Comparison of ENCODE assay signal across 8 cellular contexts in genomic region chr10:51001587-51001986, GRCh38.
DNase-seq lines count a peak whose midpoint lies in the region; FAIRE-seq and TF ChIP-seq lines count a peak whose summit lies in the region.

No MANE protein-coding gene starts in this region.

- BruUV-seq in endothelial cell of umbilical vein (replicated peaks; lab: Mats Ljungman, UMichigan): no TSS peak

- H4K20me1 ChIP-seq in endothelial cell of umbilical vein (replicated peaks; ENCODE audit: control insufficient read depth, extremely low read depth, insufficient read depth, low read length): no peaks in the 10 kb centered on the region

- no peaks in the 10 kb centered on the region for H3K9me3 ChIP-seq in endothelial cell of umbilical vein (replicated peaks; ENCODE audit: control insufficient read depth, insufficient read depth, low read length)
- H3K9me3 ChIP-seq in parathyroid adenoma (ENCODE audit: control insufficient read depth, low read length): no peaks in the 10 kb centered on the region

- H3K4me3 ChIP-seq in NB4 (ENCODE audit: low read depth, low read length): no peak overlapping the region
- H3K4me3 ChIP-seq in endothelial cell of umbilical vein (replicated peaks in 1 of 3; ENCODE audit: insufficient read depth in 1 of 3, low read depth in 1 of 3, low read length in 3 of 3): no peak overlapping the region
- no peak overlapping the region for H3K4me3 ChIP-seq in parathyroid adenoma (ENCODE audit: low read depth, low read length)

- intact Hi-C loops in endothelial cell of umbilical vein (cut with micrococcal nuclease): loop anchor here (2.0 to 5.0 kb wide), 3 partner anchors 213 to 1001 kb away; no protein-coding TSS in a partner anchor

- dilution Hi-C loops in endothelial cell of umbilical vein (cut with MboI; ENCODE audit: extremely low pct_ligation_motif_present, low sequenced_read_pairs): no loop called here

- no peaks in the 10 kb centered on the region for H3K36me3 ChIP-seq in endothelial cell of umbilical vein (ENCODE audit: control insufficient read depth in 2 of 2, extremely low read depth in 1 of 2, insufficient read depth in 2 of 2, low read length in 2 of 2)
- H3K36me3 ChIP-seq in parathyroid adenoma (ENCODE audit: control insufficient read depth, insufficient read depth, low read length): no peaks in the 10 kb centered on the region

- CTCF ChIA-PET in endothelial cell of umbilical vein (lab: Charles Lee): interaction anchor here (0.7 to 1.9 kb wide), 4 partner anchors 212 to 1306 kb away, joined by 3 to 15 read pairs (median 4); no protein-coding TSS in a partner anchor

- in situ Hi-C loops in ACHN (cut with HindIII; ENCODE audit: low pct_ligation_motif_present, low pct_unique_long_range_greater_than_20kb, low sequenced_read_pairs): no loop called here

- TF ChIP-seq CTCF in NB4 (IDR thresholded peaks at IDR 0.05; ENCODE audit: low read depth, low read length): peak; percentile 44
- TF ChIP-seq CTCF in endothelial cell of umbilical vein (IDR thresholded peaks at IDR 0.05; ENCODE audit: extremely low read depth in 1 of 2, insufficient read depth in 1 of 2, low read depth in 1 of 2, low read length in 2 of 2): peak; percentile 17 to 40
- peak; percentile 76 for TF ChIP-seq CTCF in parathyroid adenoma (IDR thresholded peaks at IDR 0.05)

- H2AFZ ChIP-seq in endothelial cell of umbilical vein (ENCODE audit: low read depth, low read length): peak overlapping the region; percentile 38
- H2AFZ ChIP-seq in parathyroid adenoma: peak overlapping the region; percentile 26

- DNase-seq in ACHN (peak; percentile 27), GM18507 (ENCODE audit: extremely low spot score, insufficient read length, low read depth) (no peak), NB4 (ENCODE audit: low read depth) (peak; percentile 12), endothelial cell of umbilical vein (ENCODE audit: low read depth, low spot score) (peak; percentile 36), GF-D8 (lab: John Stamatoyannopoulos, UW) (no peak), HTR-8/SVneo (ENCODE audit: insufficient read length, low spot score) (no peak), DMS79 (lab: John Stamatoyannopoulos, UW) (no peak)

- H3K79me2 ChIP-seq in endothelial cell of umbilical vein (ENCODE audit: control insufficient read depth, insufficient read depth, low read length) (no peaks in the 10 kb centered on the region), parathyroid adenoma (no peaks in the 10 kb centered on the region)

- FAIRE-seq in GM18507 (lab: Jason Lieb, UNC) (peak; percentile 45), endothelial cell of umbilical vein (lab: Jason Lieb, UNC) (peak; percentile 58), HTR-8/SVneo (lab: Jason Lieb, UNC) (no peak)

- TF ChIP-seq POLR2A in NB4 (IDR thresholded peaks at IDR 0.05; ENCODE audit: extremely low read depth, insufficient read length) (no peak), endothelial cell of umbilical vein (IDR thresholded peaks at IDR 0.05; ENCODE audit: low read depth, low read length) (no peak)

- H3K4me1 ChIP-seq in endothelial cell of umbilical vein (ENCODE audit: control insufficient read depth, extremely low read depth, insufficient read depth, low read length) (no peaks in the 10 kb centered on the region), parathyroid adenoma (no peaks in the 10 kb centered on the region)

- H3K4me2 ChIP-seq in endothelial cell of umbilical vein (ENCODE audit: insufficient read depth, low read length) (no peak overlapping the region), parathyroid adenoma (ENCODE audit: low read length) (no peak overlapping the region)

- H3K27ac ChIP-seq in endothelial cell of umbilical vein (ENCODE audit: insufficient read depth, low read depth, low read length) (no peak overlapping the region), parathyroid adenoma (no peak overlapping the region)

- H3K9ac ChIP-seq in endothelial cell of umbilical vein (replicated peaks; ENCODE audit: extremely low read depth, insufficient read depth, low read length) (no peak overlapping the region), parathyroid adenoma (no peak overlapping the region)

- POLR2A ChIA-PET in endothelial cell of umbilical vein (lab: Charles Lee): no interaction called here

- H3K9me1 ChIP-seq in endothelial cell of umbilical vein (replicated peaks; ENCODE audit: control insufficient read depth, extremely low read depth, insufficient read depth, low read length): no peaks in the 10 kb centered on the region

- peaks cover 0 to 15% of the 10 kb centered on the region in 2 experiments for H3K27me3 ChIP-seq in endothelial cell of umbilical vein (ENCODE audit: control insufficient read depth in 2 of 2, insufficient read depth in 2 of 2, low read length in 2 of 2)
- no peaks in the 10 kb centered on the region for H3K27me3 ChIP-seq in parathyroid adenoma (ENCODE audit: control insufficient read depth, insufficient read depth, low read length)

TF ChIP-seq in endothelial cell of umbilical vein, 7 proteins besides CTCF, POLR2A, EP300 and RAD21:
- TF ChIP-seq GATA2 (IDR thresholded peaks at IDR 0.05; ENCODE audit: insufficient read depth, insufficient read length, low read depth, low read length): no peak
- TF ChIP-seq FOS (IDR thresholded peaks at IDR 0.05; ENCODE audit: borderline replicate concordance, insufficient read depth, low read length): no peak
- TF ChIP-seq EZH2 (IDR thresholded peaks at IDR 0.05; ENCODE audit: borderline replicate concordance, low read depth, low read length, severe bottlenecking): no peak
- no peak for TF ChIP-seq POLR2AphosphoS5 (IDR thresholded peaks at IDR 0.05; ENCODE audit: insufficient read depth, low read depth, low read length)
- TF ChIP-seq MAX (IDR thresholded peaks at IDR 0.05; ENCODE audit: insufficient read depth, insufficient read length): no peak
- TF ChIP-seq JUN (IDR thresholded peaks at IDR 0.05; ENCODE audit: borderline replicate concordance, insufficient read depth, insufficient read length, low read depth): no peak
- TF ChIP-seq MYC (IDR thresholded peaks at IDR 0.05; ENCODE audit: low read depth, low read length): no peak

Comparison
In these comparisons a context has a peak if more than half of its experiments do, and no peak if none do; other contexts are left out.
1. DNase-seq: peak in ACHN (single experiment), NB4 (single experiment) and endothelial cell of umbilical vein (single experiment); none in GM18507 (single experiment), GF-D8 (single experiment), HTR-8/SVneo (single experiment) and DMS79 (single experiment).
2. Peak in every context shown above with its lines, with median percentiles within 50 percentile points of each other: CTCF ChIP-seq.